Comparison of ENCODE assay signal across 8 cellular contexts in genomic region chr2:178072383-178073301, GRCh38. TPM values are rescaled to one million over a fixed set of nuclear protein-coding genes. Genes with fewer than 3 reads are reported as not detected.
DNase-seq lines count a peak whose midpoint lies in the region; ATAC-seq and TF ChIP-seq lines count a peak whose summit lies in the region.

PDE11A (minus strand) TSS chr2:178072777; CDS start chr2:178072437, 340 bp downstream.

- no peak within 1 kb of the TSS for H3K27ac Mint-ChIP-seq in natural killer cell

- H3K27me3 ChIP-seq in tibial artery = no peaks in the 10 kb centered on the region

- TF ChIP-seq CTCF in natural killer cell (IDR thresholded peaks at IDR 0.05) = no peak
- TF ChIP-seq CTCF in tibial artery (IDR thresholded peaks at IDR 0.05) = no peak

- no peaks in the 10 kb centered on the region for H3K9me3 Mint-ChIP-seq in natural killer cell

- H3K4me3 Mint-ChIP-seq in natural killer cell = no peak within 1 kb of the TSS

- ATAC-seq in HG02938 (IDR thresholded peaks at IDR 0.05; ENCODE audit: unreplicated experiment) = peak; percentile 73
- peak in 2 of 3 donors; percentile 34 to 38 for ATAC-seq in natural killer cell

- no peaks in the 10 kb centered on the region for H3K36me3 Mint-ChIP-seq in natural killer cell

- H3K27me3 Mint-ChIP-seq in natural killer cell (ENCODE audit: low read depth in 2 of 2) = peaks cover 35 to 48% of the 10 kb centered on the region in 2 donors

- peaks cover 5 to 6% of the 10 kb centered on the region in 2 donors for H3K4me1 Mint-ChIP-seq in natural killer cell

- peaks cover 0 to 14% (median 2%) of the 10 kb centered on the region in 4 donors for H3K4me1 ChIP-seq in tibial artery

- peak within 1 kb of the TSS; percentile 48 to 55 for H3K4me3 ChIP-seq in tibial artery

- intact Hi-C loops in natural killer cell (cut with micrococcal nuclease) = no loop called here
- intact Hi-C loops in tibial artery (cut with DNase I; ENCODE audit: low total_unique reads) = no loop called here

- peak within 1 kb of the TSS; percentile 65 to 79 for H3K27ac ChIP-seq in tibial artery

- DNase-seq in ELF-1 (ENCODE audit: low read depth, low spot score) (peak; percentile 93), NCI-H446 (lab: John Stamatoyannopoulos, UW) (peak; percentile 21 to 71), fibroblast of peridontal ligament (ENCODE audit: extremely low read depth) (peak; percentile 38), natural killer cell (no peak), tibial artery (peak; percentile 76 to 90), cerebellar nuclear complex (lab: John Stamatoyannopoulos, UW) (no peak)
- peak; percentile 69 for DNase-seq in activated CD8-positive, alpha-beta memory T cell treated with anti-CD3 and anti-CD28 coated beads, Interleukin-2, amount 50 U/mL, for 48 hours

- no peaks in the 10 kb centered on the region for H3K36me3 ChIP-seq in tibial artery

- H3K9me3 ChIP-seq in tibial artery = no peaks in the 10 kb centered on the region

RNA-seq across cellular contexts. Expression of gene PDE11A, which starts in this region (rescaled TPM):
- not detected for total RNA-seq in natural killer cell

Comparison
In these comparisons a context has a peak if more than half of its experiments do, and no peak if none do; other contexts are left out.
1. Peak in ATAC-seq in natural killer cell; RNA of the gene not detected or under 1 TPM.
2. DNase-seq: peak in ELF-1 (single experiment), NCI-H446 (2 of 2), activated CD8-positive, alpha-beta memory T cell treated with anti-CD3 and anti-CD28 coated beads, Interleukin-2, amount 50 U/mL, for 48 hours (single experiment), fibroblast of peridontal ligament (single experiment) and tibial artery (2 of 2); none in natural killer cell (single experiment) and cerebellar nuclear complex (0 of 2).